ENCODE assay signal across 5 cellular contexts in the genomic region with DNA sequence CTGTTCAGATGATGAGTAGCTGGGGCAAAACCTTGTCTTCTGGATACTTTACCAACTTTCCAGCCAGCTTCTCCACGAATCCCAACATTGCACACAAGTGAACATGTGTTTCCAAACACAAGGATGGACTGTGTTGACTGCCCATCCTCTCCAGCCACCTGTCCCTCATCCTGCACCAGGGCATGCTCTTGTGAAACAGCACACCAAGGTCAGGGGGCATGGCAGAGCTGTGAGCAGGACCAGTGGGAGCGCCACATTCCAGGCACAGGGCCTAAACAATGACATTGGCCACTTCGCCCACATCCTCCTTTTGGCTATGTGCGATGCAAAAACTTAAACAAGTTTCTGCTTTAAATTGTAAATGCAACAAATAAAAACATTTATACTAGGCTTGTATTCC.
"Had no signal": no experiment of that assay in that cellular context is flagged by ENCODE, and none has a peak within 500 bp of the region (broad histone marks: within the 10 kb centered on the region; RNA-seq: fewer than 3 reads in every experiment).

No MANE protein-coding gene starts in this region.

- H2AFZ ChIP-seq: GM23338 had no signal

- H3K4me2 ChIP-seq: GM23338 had no signal

- H3K4me1 Mint-ChIP-seq: IgD-negative memory B cell had no signal

- DNase-seq: H9, HCEC 1CT, KBM-7 had no signal

- H3K27ac Mint-ChIP-seq: GM23338, H9 had no signal

- H3K4me3 Mint-ChIP-seq: GM23338, H9, IgD-negative memory B cell had no signal

- H3K36me3 Mint-ChIP-seq: IgD-negative memory B cell had no signal

- H3K4me3 ChIP-seq: GM23338 had no signal

- H3K9me3 Mint-ChIP-seq: GM23338, H9 had no signal

- ATAC-seq: GM23338 had no signal
